Comparison of ENCODE assay signal across 1 cellular context in genomic region chr1:37478451-37478871, GRCh38.
TF ChIP-seq lines count a peak whose summit lies in the region.

No MANE protein-coding gene starts in this region.

TF ChIP-seq in HepG2, 621 proteins besides CTCF, POLR2A, EP300 and RAD21:
- no peak for TF ChIP-seq ZNF143 (CRISPR knock-in tag; IDR thresholded peaks at IDR 0.05)
- peak; percentile 85 for TF ChIP-seq ZMYM3 (CRISPR knock-in tag; IDR thresholded peaks at IDR 0.05)
- peak; percentile 72 for TF ChIP-seq KDM1A (CRISPR knock-in tag; IDR thresholded peaks at IDR 0.05)
- TF ChIP-seq ZBTB38 (CRISPR knock-in tag; IDR thresholded peaks at IDR 0.05), result peak; percentile 50; the same call in 1 of the 2 replicates
- peak; percentile 98 for TF ChIP-seq ZNF768 (CRISPR knock-in tag; IDR thresholded peaks at IDR 0.05)
- peak; percentile 67; the same call in 1 of the 2 replicates for TF ChIP-seq ADNP (CRISPR knock-in tag; IDR thresholded peaks at IDR 0.05)
- TF ChIP-seq PHF21A (CRISPR knock-in tag; IDR thresholded peaks at IDR 0.05), result peak; percentile 14; the same call in 1 of the 2 replicates
- no peak for TF ChIP-seq HOXD1 (CRISPR knock-in tag; IDR thresholded peaks at IDR 0.05)
